In the genomic region with DNA sequence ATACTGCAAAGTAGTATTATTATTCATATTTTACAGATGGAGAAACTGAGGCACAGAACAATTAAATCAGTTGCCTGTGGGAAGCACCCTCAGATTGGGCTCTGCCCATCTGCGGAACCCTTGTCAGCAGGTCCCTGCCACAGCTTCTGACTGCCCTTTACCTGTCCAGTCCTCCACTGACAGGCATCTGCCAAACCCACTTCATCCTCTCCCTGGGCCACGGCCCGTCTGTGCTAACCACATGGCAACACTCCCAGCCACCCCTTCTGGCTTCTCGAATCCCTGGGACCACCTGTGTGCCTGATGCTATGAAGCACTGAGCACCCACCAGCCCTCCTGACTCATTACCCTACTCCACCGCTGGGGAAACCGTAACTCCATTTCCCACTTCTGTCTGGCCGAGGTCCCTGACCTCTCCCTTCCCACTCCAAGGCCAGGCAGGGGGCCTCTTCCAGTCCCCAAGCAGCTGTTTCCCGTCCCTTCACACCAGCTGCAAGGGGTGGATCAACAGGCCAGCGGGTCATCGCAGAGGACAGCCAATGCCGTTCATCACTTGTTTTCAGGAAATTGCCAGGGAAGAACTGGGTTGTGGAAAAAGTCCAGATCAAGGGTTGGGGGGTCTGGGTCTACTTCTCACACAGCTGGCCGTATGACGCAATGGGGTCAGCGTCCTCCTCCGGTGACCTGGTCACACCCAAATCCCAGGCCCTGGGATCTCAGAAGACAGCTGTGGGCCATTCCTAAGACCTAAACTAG, we compare ENCODE assay signal across 1 cellular context.
TF ChIP-seq lines count a peak whose summit lies in the region.

No MANE protein-coding gene starts in this region.

TF ChIP-seq in HEK293, 187 proteins besides CTCF, POLR2A, EP300 and RAD21 (continued from another document):
- TF ChIP-seq, protein P1, sequence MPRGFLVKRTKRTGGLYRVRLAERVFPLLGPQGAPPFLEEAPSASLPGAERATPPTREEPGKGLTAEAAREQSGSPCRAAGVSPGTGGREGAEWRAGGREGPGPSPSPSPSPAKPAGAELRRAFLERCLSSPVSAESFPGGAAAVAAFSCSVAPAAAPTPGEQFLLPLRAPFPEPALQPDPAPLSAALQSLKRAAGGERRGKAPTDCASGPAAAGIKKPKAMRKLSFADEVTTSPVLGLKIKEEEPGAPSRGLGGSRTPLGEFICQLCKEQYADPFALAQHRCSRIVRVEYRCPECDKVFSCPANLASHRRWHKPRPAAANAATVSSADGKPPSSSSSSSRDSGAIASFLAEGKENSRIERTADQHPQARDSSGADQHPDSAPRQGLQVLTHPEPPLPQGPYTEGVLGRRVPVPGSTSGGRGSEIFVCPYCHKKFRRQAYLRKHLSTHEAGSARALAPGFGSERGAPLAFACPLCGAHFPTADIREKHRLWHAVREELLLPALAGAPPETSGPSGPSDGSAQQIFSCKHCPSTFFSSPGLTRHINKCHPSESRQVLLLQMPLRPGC (tag by site-specific recombination; IDR thresholded peaks at IDR 0.05) = no peak
- no peak for TF ChIP-seq ZNF510 (tag by site-specific recombination; IDR thresholded peaks at IDR 0.05; ENCODE audit: insufficient replicate concordance)
- TF ChIP-seq ZNF292 (tag by site-specific recombination; IDR thresholded peaks at IDR 0.05; ENCODE audit: borderline replicate concordance, low read depth) = no peak
- no peak for TF ChIP-seq GLIS1 (tag by site-specific recombination; IDR thresholded peaks at IDR 0.05)
- no peak for TF ChIP-seq ZNF433 (tag by site-specific recombination; IDR thresholded peaks at IDR 0.05; ENCODE audit: low read depth)
- no peak for TF ChIP-seq ZNF843 (tag by site-specific recombination; IDR thresholded peaks at IDR 0.05)
- TF ChIP-seq, protein P2, sequence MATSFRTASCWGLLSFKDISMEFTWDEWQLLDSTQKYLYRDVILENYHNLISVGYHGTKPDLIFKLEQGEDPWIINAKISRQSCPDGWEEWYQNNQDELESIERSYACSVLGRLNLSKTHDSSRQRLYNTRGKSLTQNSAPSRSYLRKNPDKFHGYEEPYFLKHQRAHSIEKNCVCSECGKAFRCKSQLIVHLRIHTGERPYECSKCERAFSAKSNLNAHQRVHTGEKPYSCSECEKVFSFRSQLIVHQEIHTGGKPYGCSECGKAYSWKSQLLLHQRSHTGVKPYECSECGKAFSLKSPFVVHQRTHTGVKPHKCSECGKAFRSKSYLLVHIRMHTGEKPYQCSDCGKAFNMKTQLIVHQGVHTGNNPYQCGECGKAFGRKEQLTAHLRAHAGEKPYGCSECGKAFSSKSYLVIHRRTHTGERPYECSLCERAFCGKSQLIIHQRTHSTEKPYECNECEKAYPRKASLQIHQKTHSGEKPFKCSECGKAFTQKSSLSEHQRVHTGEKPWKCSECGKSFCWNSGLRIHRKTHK (tag by site-specific recombination; IDR thresholded peaks at IDR 0.05) = no peak
